In genomic region chr1:198134252-198134651, GRCh38 we compare ENCODE assay signal across 7 cellular contexts.
"Had no signal": no experiment of that assay in that cellular context is flagged by ENCODE, and none has a peak within 500 bp of the region (broad histone marks: within the 10 kb centered on the region; RNA-seq: fewer than 3 reads in every experiment).

No MANE protein-coding gene starts in this region.

- H3K27ac Mint-ChIP-seq: HFFc6, IgD-negative memory B cell had no signal

- ATAC-seq: HCT116, HepG2 had no signal

- DNase-seq: GM23248, GOT3, H7, HFFc6 had no signal

- H3K9me3 Mint-ChIP-seq: HFFc6 had no signal

- H3K27me3 Mint-ChIP-seq: IgD-negative memory B cell had no signal

- H3K4me3 Mint-ChIP-seq: HFFc6, IgD-negative memory B cell had no signal
